Comparison of ENCODE assay signal across 11 cellular contexts in the genomic region with DNA sequence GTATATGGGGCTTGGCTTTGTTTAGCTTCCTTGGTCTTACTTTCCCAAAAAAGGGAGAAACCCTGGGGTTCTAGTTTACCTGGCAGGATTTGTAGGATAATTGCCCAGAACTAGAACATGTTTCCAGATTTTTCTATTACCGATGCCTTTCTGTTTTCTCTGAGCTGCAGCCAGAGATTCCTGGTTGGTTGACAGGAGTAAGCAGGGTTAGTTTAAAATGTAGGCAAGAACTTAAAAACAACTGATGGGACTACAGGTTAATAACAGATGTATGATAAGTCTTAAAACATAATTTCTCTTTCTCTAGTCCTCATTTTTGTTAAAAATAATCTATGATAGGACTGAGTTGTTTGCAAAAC. TPM values are rescaled to one million over a fixed set of nuclear protein-coding genes. Genes with fewer than 3 reads are reported as not detected.
DNase-seq lines count a peak whose midpoint lies in the region; ATAC-seq and TF ChIP-seq lines count a peak whose summit lies in the region.
"Had no signal": no experiment of that assay in that cellular context is flagged by ENCODE, and none has a peak within 500 bp of the region (broad histone marks: within the 10 kb centered on the region; RNA-seq: fewer than 3 reads in every experiment).

No MANE protein-coding gene starts in this region.

- intact Hi-C loops in left ventricle myocardium inferior (cut with micrococcal nuclease), result no loop called here
- intact Hi-C loops in cardiac septum (cut with DNase I), result no loop called here
- intact Hi-C loops in esophagus squamous epithelium (cut with DNase I), result no loop called here
- intact Hi-C loops in ovary (cut with DNase I), result no loop called here
- intact Hi-C loops in vagina (cut with DNase I), result loop anchor here (10.0 kb wide), 1 partner anchor 46 kb away; a partner anchor contains a TSS

- 33 to 73% methylated on average over 1 of the region's 1 CpG for WGBS in esophagus squamous epithelium, 2 donors
- 9 to 11% (median 11%) methylated on average over 1 of the region's 1 CpG for WGBS in ovary, 3 donors

- ATAC-seq in HG02970 (IDR thresholded peaks at IDR 0.05; ENCODE audit: low FRiP score, unreplicated experiment), result no peak

- H3K27me3 ChIP-seq in left ventricle myocardium inferior (ENCODE audit: low read depth), result no peaks in the 10 kb centered on the region
- no peaks in the 10 kb centered on the region for H3K27me3 ChIP-seq in esophagus squamous epithelium
- no peaks in the 10 kb centered on the region for H3K27me3 ChIP-seq in ovary
- no peaks in the 10 kb centered on the region for H3K27me3 ChIP-seq in vagina
- H3K27me3 ChIP-seq in H7 (ENCODE audit: control insufficient read depth, insufficient read depth, low read length), result no peaks in the 10 kb centered on the region
- H3K27me3 ChIP-seq: MG63 had no signal

- peak overlapping the region; percentile 63 for H3K27ac ChIP-seq in left ventricle myocardium inferior (replicated peaks)
- peak overlapping the region in 3 of 4 donors; percentile 16 to 58 (median 29) for H3K27ac ChIP-seq in esophagus squamous epithelium
- peak overlapping the region; percentile 14 to 76 for H3K27ac ChIP-seq in ovary
- peak overlapping the region; percentile 73 for H3K27ac ChIP-seq in vagina

- H3K4me1 ChIP-seq in left ventricle myocardium inferior, result peaks cover 24% of the 10 kb centered on the region
- peaks cover 0 to 26% (median 3%) of the 10 kb centered on the region in 3 donors for H3K4me1 ChIP-seq in esophagus squamous epithelium
- peaks cover 5% of the 10 kb centered on the region for H3K4me1 ChIP-seq in ovary (ENCODE audit: insufficient read depth)
- H3K4me1 ChIP-seq in vagina, result peaks cover 32% of the 10 kb centered on the region

- no peak for TF ChIP-seq CTCF in left ventricle myocardium inferior (IDR thresholded peaks at IDR 0.05; ENCODE audit: borderline replicate concordance)
- TF ChIP-seq CTCF in esophagus squamous epithelium (IDR thresholded peaks at IDR 0.05), result no peak
- TF ChIP-seq CTCF in ovary (IDR thresholded peaks at IDR 0.05), result no peak
- no peak for TF ChIP-seq CTCF in vagina (IDR thresholded peaks at IDR 0.05)

- TF ChIP-seq POLR2A in esophagus squamous epithelium (IDR thresholded peaks at IDR 0.05) (no peak), ovary (IDR thresholded peaks at IDR 0.05) (no peak), vagina (IDR thresholded peaks at IDR 0.05) (no peak)

- DNase-seq in left ventricle myocardium inferior (no peak), cardiac septum (ENCODE audit: low spot score) (no peak), esophagus squamous epithelium (lab: John Stamatoyannopoulos, UW) (no peak), ovary (no peak), vagina (ENCODE audit: extremely low spot score in 2 of 2) (no peak), NCI-H524 (lab: John Stamatoyannopoulos, UW) (no peak), H7 (no peak)
- DNase-seq: activated naive CD8-positive, alpha-beta T cell treated with anti-CD3 and anti-CD28 coated beads for 36 hours; DND-41; MG63 had no signal

- H3K36me3 ChIP-seq in left ventricle myocardium inferior (no peaks in the 10 kb centered on the region), esophagus squamous epithelium (peaks cover 0 to 59% (median 6%) of the 10 kb centered on the region in 3 donors), ovary (no peaks in the 10 kb centered on the region), vagina (peaks cover 0 to 17% of the 10 kb centered on the region in 2 donors), H7 (replicated peaks; ENCODE audit: control insufficient read depth, insufficient read depth, low read length) (no peaks in the 10 kb centered on the region; the same call in 1 of the 2 replicates)
- H3K36me3 ChIP-seq: MG63 had no signal

- no peak for TF ChIP-seq EP300 in ovary (IDR thresholded peaks at IDR 0.05)

- H3K9me3 ChIP-seq in left ventricle myocardium inferior (replicated peaks) (no peaks in the 10 kb centered on the region), esophagus squamous epithelium (no peaks in the 10 kb centered on the region), ovary (no peaks in the 10 kb centered on the region), vagina (no peaks in the 10 kb centered on the region)
- H3K9me3 ChIP-seq: MG63 had no signal

- H3K4me3 ChIP-seq in left ventricle myocardium inferior, result peak overlapping the region; percentile 16
- H3K4me3 ChIP-seq in esophagus squamous epithelium, result peak overlapping the region in 1 of 4 donors; percentile 3
- peak overlapping the region; percentile 24 for H3K4me3 ChIP-seq in ovary
- H3K4me3 ChIP-seq in vagina, result no peak overlapping the region
- no peak overlapping the region for H3K4me3 ChIP-seq in H7 (ENCODE audit: insufficient read depth, low read depth, low read length)
- H3K4me3 ChIP-seq: MG63 had no signal

RNA-seq across cellular contexts. Expression of a gene that starts 38.9 kb away (rescaled TPM):
- total RNA-seq in left ventricle myocardium inferior, result 5.3 TPM
- total RNA-seq in cardiac septum, result 5.7 TPM
- total RNA-seq in esophagus squamous epithelium, result 10 to 100 TPM; 11.9 to 15.6 (median 13.4) TPM
- 10 to 100 TPM in 6 of 7 donors, 1 to 10 TPM in 1; 9.4 to 13.8 (median 12.2) TPM for total RNA-seq in ovary
- 1 to 10 TPM; 6.9 to 9.1 TPM for polyA plus RNA-seq in ovary
- 13.0 TPM for total RNA-seq in vagina
- total RNA-seq in H7 (2014; rRNA removed; shearing (Covaris generic)), result 8.1 and 10.4 TPM in 2 replicates

RNA-seq across cellular contexts. Expression of a gene that starts 48.6 kb away (rescaled TPM):
- total RNA-seq in left ventricle myocardium inferior (30.6 TPM), cardiac septum (39.7 TPM), esophagus squamous epithelium (10 to 100 TPM; 24.8 to 66.4 (median 43.6) TPM), ovary (10 to 100 TPM; 25.4 to 89.7 (median 77.1) TPM), vagina (63.6 TPM)
- polyA plus RNA-seq in ovary, result 10 to 100 TPM; 43.4 to 71.8 TPM
- 2.8 and 3.0 TPM in 2 replicates for total RNA-seq in H7 (2014; rRNA removed; shearing (Covaris generic))

Comparison
In these comparisons a context has a peak if more than half of its experiments do, and no peak if none do; other contexts are left out.
1. H3K4me3 ChIP-seq: peak in left ventricle myocardium inferior (single experiment) and ovary (single experiment); none in vagina (0 of 2) and H7 (single experiment).
2. Peak in every context shown above with its lines, with median percentiles within 50 percentile points of each other: H3K27ac ChIP-seq.